In genomic region chr18:10234281-10234680, GRCh38 we compare ENCODE assay signal across 31 cellular contexts.
A peak's percentile ranks its signal among the peaks of the same experiment; 100 is the strongest.
DNase-seq lines count a peak whose midpoint lies in the region; ATAC-seq and TF ChIP-seq lines count a peak whose summit lies in the region.
"Had no signal": no experiment of that assay in that cellular context is flagged by ENCODE, and none has a peak within 500 bp of the region (broad histone marks: within the 10 kb centered on the region; RNA-seq: fewer than 3 reads in every experiment).

No MANE protein-coding gene starts in this region.

- no peaks in the 10 kb centered on the region for H4K20me1 ChIP-seq in GM23338 (replicated peaks; ENCODE audit: insufficient read depth)

- no peaks in the 10 kb centered on the region for H3K36me3 ChIP-seq in GM23338 (ENCODE audit: insufficient read depth)
- H3K36me3 ChIP-seq: heart left ventricle, lower lobe of right lung, suprapubic skin had no signal

- no peak overlapping the region for H3K27ac Mint-ChIP-seq in GM23338
- H3K27ac Mint-ChIP-seq: activated naive CD8-positive, alpha-beta T cell; B cell; CD8-positive, alpha-beta T cell; H9; T-helper 2 cell treated with Interferon-gamma antibody and Interleukin-4, amounts not matched to agents 5 μg/mL and 100 μg/mL, for 36 hours had no signal

- no peaks in the 10 kb centered on the region for H3K4me1 Mint-ChIP-seq in GM23338
- H3K4me1 Mint-ChIP-seq: H9 had no signal

- H3K79me2 ChIP-seq in GM23338 (replicated peaks; ENCODE audit: insufficient read depth) = no peaks in the 10 kb centered on the region
- H3K79me2 ChIP-seq: parathyroid adenoma had no signal

- ATAC-seq in omental fat pad (ENCODE audit: low FRiP score) (peak; percentile 47), GM23338 (no peak)
- ATAC-seq: CD8-positive, alpha-beta T cell; GM12878 had no signal

- H3F3A ChIP-seq in GM23338 (replicated peaks; ENCODE audit: low read depth) = no peaks in the 10 kb centered on the region

- H3K9me3 Mint-ChIP-seq in GM23338 = peaks cover 6% of the 10 kb centered on the region

- H3K4me3 ChIP-seq in foreskin fibroblast (ENCODE audit: low read depth in 1 of 2, low read length in 2 of 2) (no peak overlapping the region), GM23338 (no peak overlapping the region)
- H3K4me3 ChIP-seq: GM12878, heart left ventricle, lower lobe of right lung, suprapubic skin had no signal

- H3K27me3 ChIP-seq in GM23338 (ENCODE audit: insufficient read depth) = no peaks in the 10 kb centered on the region
- H3K27me3 ChIP-seq: heart left ventricle, suprapubic skin had no signal

- POLR2A ChIA-PET in RWPE1 (lab: Yijun Ruan, JAX; ENCODE audit: low non-redundant PET) = no interaction called here

- H3K4me1 ChIP-seq in GM23338 (ENCODE audit: insufficient read depth) = no peaks in the 10 kb centered on the region
- H3K4me1 ChIP-seq: parathyroid adenoma had no signal

- no peak for TF ChIP-seq CTCF in RWPE1 (conservative IDR thresholded peaks at IDR 0.05; ENCODE audit: low read depth)
- TF ChIP-seq CTCF in foreskin fibroblast (IDR thresholded peaks at IDR 0.05; ENCODE audit: low read depth, low read length) = no peak
- no peak for TF ChIP-seq CTCF in omental fat pad (IDR thresholded peaks at IDR 0.05)
- no peak for TF ChIP-seq CTCF in GM23338 (conservative IDR thresholded peaks at IDR 0.05; ENCODE audit: low read depth in 2 of 2)

- peaks cover 15% of the 10 kb centered on the region; the same call in 1 of the 2 replicates for H3K9me2 ChIP-seq in GM23338 (ENCODE audit: insufficient read depth)

- CTCF ChIA-PET in RWPE1 (lab: Yijun Ruan, JAX) = no interaction called here

- H3K27me3 Mint-ChIP-seq in GM23338 (ENCODE audit: insufficient read depth, low read depth, poor library complexity) = peaks cover 5% of the 10 kb centered on the region
- H3K27me3 Mint-ChIP-seq: activated naive CD8-positive, alpha-beta T cell; B cell had no signal

- H3K36me3 Mint-ChIP-seq in GM23338 (ENCODE audit: low read depth) = peaks cover 5% of the 10 kb centered on the region; the same call in 1 of the 3 replicates
- H3K36me3 Mint-ChIP-seq: CD8-positive, alpha-beta T cell had no signal

- no peak overlapping the region for H3K4me2 ChIP-seq in GM23338
- H3K4me2 ChIP-seq: KMS-11 had no signal

- H2AFZ ChIP-seq in GM23338 = no peak overlapping the region
- H2AFZ ChIP-seq: parathyroid adenoma had no signal

- H3K27ac ChIP-seq in RWPE1 = peak overlapping the region; percentile 53
- no peak overlapping the region for H3K27ac ChIP-seq in GM23338 (ENCODE audit: low read depth)
- H3K27ac ChIP-seq: heart left ventricle, KMS-11, lower lobe of right lung, parathyroid adenoma, suprapubic skin had no signal

- no peak overlapping the region for H3K4me3 Mint-ChIP-seq in GM23338
- H3K4me3 Mint-ChIP-seq: activated naive CD8-positive, alpha-beta T cell; B cell; CD8-positive, alpha-beta T cell; H9; T-helper 2 cell treated with Interferon-gamma antibody and Interleukin-4, amounts not matched to agents 5 μg/mL and 100 μg/mL, for 36 hours had no signal

- DNase-seq in EH (ENCODE audit: low read depth) = peak; percentile 30
- DNase-seq in RWPE1 (ENCODE audit: low spot score) = no peak
- DNase-seq in foreskin fibroblast = peak; percentile 54 to 69
- no peak for DNase-seq in omental fat pad (ENCODE audit: low spot score)
- no peak for DNase-seq in activated CD4-positive, CD25-positive, alpha-beta regulatory T cell treated with anti-CD3 and anti-CD28 coated beads, Interleukin-2, amount 50 U/mL, for 72 hours
- DNase-seq in GM23338 (ENCODE audit: low spot score) = no peak
- DNase-seq in DMS53 (lab: John Stamatoyannopoulos, UW) = no peak
- DNase-seq in activated T-cell treated with anti-CD3 and anti-CD28 coated beads, Interleukin-2, amount 50 U/mL, for 1 hour = no peak
- DNase-seq: activated CD4-positive, alpha-beta T cell treated with anti-CD3 and anti-CD28 coated beads for 4 hours; anterior cingulate cortex; CD8-positive, alpha-beta T cell; DMS 273 treated with DMSO at 0.1 percent for 48 hours; foreskin melanocyte; H9; heart left ventricle; lower lobe of right lung; NCI-H1436; NCI-H2081 treated with DMSO at 0.1 percent for 48 hours; NCI-H2227 treated with DMSO at 0.1 percent for 48 hours; NCI-H526 treated with DMSO at 0.1 percent for 48 hours; right cardiac atrium; SHP77 treated with DMSO at 0.1 percent for 48 hours; stimulated activated CD4-positive, alpha-beta T cell treated with anti-CD3 and anti-CD28 coated beads, Interleukin-1b, Interleukin-23, amount 100 ng/mL, for 48 hours; stimulated activated naive CD4-positive, alpha-beta T cell treated with Interleukin-2 at 50 U/mL for 16 hours had no signal

TF ChIP-seq in GM23338, 12 proteins besides CTCF, POLR2A, EP300 and RAD21 (continues in another document):
- TF ChIP-seq EZH2 (IDR thresholded peaks at IDR 0.05; ENCODE audit: low read depth, unreplicated experiment) = no peak
- TF ChIP-seq ETS1 (IDR thresholded peaks at IDR 0.05) = no peak
- no peak for TF ChIP-seq EZH2phosphoT487 (IDR thresholded peaks at IDR 0.05; ENCODE audit: unreplicated experiment)
- no peak for TF ChIP-seq POLR2AphosphoS5 (IDR thresholded peaks at IDR 0.05; ENCODE audit: low read depth)
- no peak for TF ChIP-seq ZNF331 (CRISPR knock-in tag; IDR thresholded peaks at IDR 0.05; ENCODE audit: low read depth)
- no peak for TF ChIP-seq CREB1 (CRISPR knock-in tag; IDR thresholded peaks at IDR 0.05; ENCODE audit: low read depth)
- no peak for TF ChIP-seq NANOG (IDR thresholded peaks at IDR 0.05; ENCODE audit: borderline replicate concordance)
- TF ChIP-seq JUNB (IDR thresholded peaks at IDR 0.05; ENCODE audit: unreplicated experiment) = no peak
- no peak for TF ChIP-seq STAT1 (IDR thresholded peaks at IDR 0.05; ENCODE audit: unreplicated experiment)
- no peak for TF ChIP-seq ZNF114 (CRISPR knock-in tag; IDR thresholded peaks at IDR 0.05)
- TF ChIP-seq REST (IDR thresholded peaks at IDR 0.05; ENCODE audit: unreplicated experiment) = no peak

Comparison
In these comparisons a context has a peak if more than half of its experiments do, and no peak if none do; other contexts are left out.
1. DNase-seq: peak in EH (single experiment) and foreskin fibroblast (2 of 2); none in RWPE1 (single experiment), omental fat pad (single experiment), activated CD4-positive, CD25-positive, alpha-beta regulatory T cell treated with anti-CD3 and anti-CD28 coated beads, Interleukin-2, amount 50 U/mL, for 72 hours (single experiment), GM23338 (single experiment), DMS53 (single experiment) and activated T-cell treated with anti-CD3 and anti-CD28 coated beads, Interleukin-2, amount 50 U/mL, for 1 hour (single experiment).